Comparison of ENCODE assay signal across 29 cellular contexts in the genomic region with DNA sequence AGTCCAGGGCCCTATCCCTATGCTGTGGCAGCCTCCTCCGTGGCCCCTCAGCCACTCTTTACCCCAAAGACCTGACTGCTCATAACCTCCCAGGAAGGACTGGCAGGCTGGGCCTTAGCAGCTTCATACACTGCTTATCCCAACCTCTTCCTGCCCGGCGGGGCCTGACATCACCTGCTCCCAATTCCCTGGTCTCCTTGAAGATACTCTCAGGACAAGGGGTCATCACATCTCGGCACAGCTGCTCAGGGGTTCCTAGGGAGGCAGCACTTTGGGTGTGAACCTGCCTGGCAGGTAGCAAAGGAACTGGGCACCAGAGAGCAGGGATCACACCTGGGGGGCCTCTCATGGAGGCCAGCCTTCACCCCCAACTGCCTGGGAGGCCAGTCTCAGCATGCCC.
"Had no signal": no experiment of that assay in that cellular context is flagged by ENCODE, and none has a peak within 500 bp of the region (broad histone marks: within the 10 kb centered on the region; RNA-seq: fewer than 3 reads in every experiment).

No MANE protein-coding gene starts in this region.

- H3K4me3 ChIP-seq: ascending aorta, body of pancreas, SJSA1 had no signal

- H3K27ac ChIP-seq: ascending aorta, body of pancreas, SJSA1 had no signal

- H3K9me3 Mint-ChIP-seq: activated B cell treated with CpG ODN at 0.5 μM for 24 hours; activated CD4-positive, alpha-beta T cell treated with anti-CD3 and anti-CD28 coated beads, Interleukin-2, amount 10 ng/mL, durations not matched to agents 24 days and 14 days; activated naive CD4-positive, alpha-beta T cell treated with anti-CD3 and anti-CD28 coated beads, Interleukin-2, amount 50 U/mL, for 24 hours; activated naive CD8-positive, alpha-beta T cell treated with anti-CD3 and anti-CD28 coated beads, Interleukin-2, amount 50 U/mL, for 24 hours; activated T-helper 17 cell treated with anti-CD3 and anti-CD28 coated beads, Interleukin-2, amount 50 U/mL, for 72 hours; T-helper 1 cell treated with Interleukin-12 subunit alpha and Interleukin-12 subunit beta and Interleukin-4 antibody, amounts not matched to agents 30 μg/mL and 1 μg/mL, for 36 hours had no signal

- H3K4me3 Mint-ChIP-seq: activated B cell treated with CpG ODN at 0.5 μM for 24 hours; activated CD4-positive, alpha-beta T cell treated with anti-CD3 and anti-CD28 coated beads, Interleukin-2, amount 10 ng/mL, durations not matched to agents 24 days and 14 days; activated naive CD4-positive, alpha-beta T cell treated with anti-CD3 and anti-CD28 coated beads, Interleukin-2, amount 50 U/mL, for 24 hours; activated naive CD8-positive, alpha-beta T cell treated with anti-CD3 and anti-CD28 coated beads, Interleukin-2, amount 50 U/mL, for 24 hours; activated T-helper 17 cell treated with anti-CD3 and anti-CD28 coated beads, Interleukin-2, amount 50 U/mL, for 72 hours; T-helper 1 cell treated with Interleukin-12 subunit alpha and Interleukin-12 subunit beta and Interleukin-4 antibody, amounts not matched to agents 30 μg/mL and 1 μg/mL, for 36 hours had no signal

- H3K27ac Mint-ChIP-seq: activated B cell treated with CpG ODN at 0.5 μM for 24 hours; activated CD4-positive, alpha-beta T cell treated with anti-CD3 and anti-CD28 coated beads, Interleukin-2, amount 10 ng/mL, durations not matched to agents 24 days and 14 days; activated naive CD8-positive, alpha-beta T cell treated with anti-CD3 and anti-CD28 coated beads, Interleukin-2, amount 50 U/mL, for 24 hours; activated T-helper 17 cell treated with anti-CD3 and anti-CD28 coated beads, Interleukin-2, amount 50 U/mL, for 72 hours; T-helper 1 cell treated with Interleukin-12 subunit alpha and Interleukin-12 subunit beta and Interleukin-4 antibody, amounts not matched to agents 30 μg/mL and 1 μg/mL, for 36 hours had no signal

- H3K4me1 Mint-ChIP-seq: activated T-helper 17 cell treated with anti-CD3 and anti-CD28 coated beads, Interleukin-2, amount 50 U/mL, for 72 hours had no signal

- H3K36me3 ChIP-seq: ascending aorta, SJSA1 had no signal

- H3K27me3 ChIP-seq: ascending aorta, body of pancreas, SJSA1 had no signal

- H3K9me3 ChIP-seq: ascending aorta, body of pancreas, SJSA1 had no signal

- ATAC-seq: activated naive CD8-positive, alpha-beta T cell treated with anti-CD3 and anti-CD28 coated beads, Interleukin-2, amount 50 U/mL, for 24 hours; activated T-helper 17 cell treated with anti-CD3 and anti-CD28 coated beads, Interleukin-2, amount 50 U/mL, for 72 hours; body of pancreas; Panc1 had no signal

- H3K36me3 Mint-ChIP-seq: activated naive CD4-positive, alpha-beta T cell treated with anti-CD3 and anti-CD28 coated beads, Interleukin-2, amount 50 U/mL, for 24 hours had no signal

- DNase-seq: activated B cell treated with CpG ODN at 0.5 μM for 24 hours; activated CD4-positive, alpha-beta T cell treated with anti-CD3 and anti-CD28 coated beads for 1 hour; activated CD4-positive, alpha-beta T cell treated with anti-CD3 and anti-CD28 coated beads, Interleukin-2, amount 10 ng/mL, durations not matched to agents 24 days and 14 days; activated CD4-positive, alpha-beta T cell treated with anti-CD3 and anti-CD28 coated beads, Interleukin-2, amount 50 U/mL, for 48 hours; activated CD8-positive, alpha-beta memory T cell treated with anti-CD3 and anti-CD28 coated beads for 24 hours; activated naive CD4-positive, alpha-beta T cell; activated naive CD8-positive, alpha-beta T cell treated with anti-CD3 and anti-CD28 coated beads, Interleukin-2, amount 50 U/mL, for 24 hours; activated T-cell treated with anti-CD3 and anti-CD28 coated beads, Interleukin-2, amount 50 U/mL, for 48 hours; amniotic stem cell; body of pancreas; central memory CD4-positive, alpha-beta T cell; MM.1S; NCI-H1105; NCI-H1436; NCI-H1694 treated with DMSO at 0.1 percent for 48 hours; NCI-H2029 treated with DMSO at 0.1 percent for 48 hours; NCI-H345; NCI-H510A treated with DMSO at 0.1 percent for 48 hours; NCI-H69; NK-92 treated with Interleukin-12 subunit alpha and Interleukin-12 subunit beta, amount 100 ng/mL, for 24 hours; OCI-M1; RPMI8226; SHP77 had no signal

- H3K27me3 Mint-ChIP-seq: activated naive CD4-positive, alpha-beta T cell treated with anti-CD3 and anti-CD28 coated beads, Interleukin-2, amount 50 U/mL, for 24 hours; activated naive CD8-positive, alpha-beta T cell treated with anti-CD3 and anti-CD28 coated beads, Interleukin-2, amount 50 U/mL, for 24 hours; activated T-helper 17 cell treated with anti-CD3 and anti-CD28 coated beads, Interleukin-2, amount 50 U/mL, for 72 hours had no signal
